In genomic region chr20:47316776-47317126, GRCh38 we compare ENCODE assay signal across 9 cellular contexts. TPM values are rescaled to one million over a fixed set of nuclear protein-coding genes. Genes with fewer than 3 reads are reported as not detected.
A peak's percentile ranks its signal among the peaks of the same experiment; 100 is the strongest.
DNase-seq lines count a peak whose midpoint lies in the region; ATAC-seq and TF ChIP-seq lines count a peak whose summit lies in the region.
"Had no signal": no experiment of that assay in that cellular context is flagged by ENCODE, and none has a peak within 500 bp of the region (broad histone marks: within the 10 kb centered on the region; RNA-seq: fewer than 3 reads in every experiment).

No MANE protein-coding gene starts in this region.

- H3K27me3 ChIP-seq in esophagus squamous epithelium (no peaks in the 10 kb centered on the region), ovary (no peaks in the 10 kb centered on the region)

- H3K9me3 ChIP-seq in T-helper 17 cell (ENCODE audit: control insufficient read depth, low read length, poor library complexity, severe bottlenecking) = no peaks in the 10 kb centered on the region
- no peaks in the 10 kb centered on the region for H3K9me3 ChIP-seq in esophagus squamous epithelium
- no peaks in the 10 kb centered on the region for H3K9me3 ChIP-seq in ovary

- no peak for TF ChIP-seq EP300 in ovary (IDR thresholded peaks at IDR 0.05)

- H3K27ac ChIP-seq in esophagus squamous epithelium (peak overlapping the region; percentile 97 to 100 (median 98)), ovary (peak overlapping the region; percentile 94 to 95)

- H3K4me3 Mint-ChIP-seq in CD14-positive monocyte (no peak overlapping the region), T-helper 17 cell (peak overlapping the region; percentile 21)

- TF ChIP-seq POLR2A in esophagus squamous epithelium (IDR thresholded peaks at IDR 0.05) (no peak), ovary (IDR thresholded peaks at IDR 0.05) (no peak)

- intact Hi-C loops in CD14-positive monocyte (cut with micrococcal nuclease) = loop anchor here (5.0 to 10.0 kb wide), 2 partner anchors 46 to 68 kb away; no protein-coding TSS in a partner anchor
- intact Hi-C loops in esophagus squamous epithelium (cut with DNase I) = loop anchor here (5.0 kb wide), 1 partner anchor 41 kb away; the partner anchor contains the start of gene ZMYND8
- intact Hi-C loops in ovary (cut with DNase I) = loop anchor here in 1 of 4 donors (5.0 kb wide), 1 partner anchor 41 kb away; the partner anchor contains the start of gene ZMYND8

- peaks cover 0 to 3% (median 0%) of the 10 kb centered on the region in 7 donors for H3K9me3 Mint-ChIP-seq in CD14-positive monocyte

- H3K27ac Mint-ChIP-seq in CD14-positive monocyte (peak overlapping the region; percentile 85 to 96 (median 94)), T-helper 17 cell (peak overlapping the region; percentile 82)

- TF ChIP-seq CTCF in CD14-positive monocyte (IDR thresholded peaks at IDR 0.05) (no peak), esophagus squamous epithelium (IDR thresholded peaks at IDR 0.05) (no peak), ovary (IDR thresholded peaks at IDR 0.05) (no peak)

- 73 to 90% methylated on average over 3 of the region's 3 CpGs for WGBS in esophagus squamous epithelium, 2 donors
- 82 to 91% (median 87%) methylated on average over 3 of the region's 3 CpGs for WGBS in ovary, 3 donors

- no peak for ATAC-seq in T-helper 17 cell
- no peak for ATAC-seq in HG03280 (IDR thresholded peaks at IDR 0.05; ENCODE audit: unreplicated experiment)
- no peak for ATAC-seq in GM18867 (IDR thresholded peaks at IDR 0.05; ENCODE audit: unreplicated experiment)

- H3K4me1 ChIP-seq in esophagus squamous epithelium (peaks cover 70 to 75% (median 71%) of the 10 kb centered on the region in 3 donors), ovary (ENCODE audit: insufficient read depth) (peaks cover 42% of the 10 kb centered on the region)

- H3K27me3 Mint-ChIP-seq in CD14-positive monocyte (ENCODE audit: low read depth in 3 of 3) = no peaks in the 10 kb centered on the region
- no peaks in the 10 kb centered on the region for H3K27me3 Mint-ChIP-seq in T-helper 17 cell

- peaks cover 10 to 21% of the 10 kb centered on the region in 2 donors for H3K36me3 Mint-ChIP-seq in CD14-positive monocyte
- no peaks in the 10 kb centered on the region for H3K36me3 Mint-ChIP-seq in T-helper 17 cell (ENCODE audit: low read depth)

- peaks cover 0 to 6% (median 0%) of the 10 kb centered on the region in 3 donors for H3K36me3 ChIP-seq in esophagus squamous epithelium
- no peaks in the 10 kb centered on the region for H3K36me3 ChIP-seq in ovary

- H3K4me3 ChIP-seq in esophagus squamous epithelium (no peak overlapping the region), ovary (no peak overlapping the region)

- DNase-seq in CD14-positive monocyte (ENCODE audit: low spot score) (no peak), T-helper 17 cell (no peak), esophagus squamous epithelium (lab: John Stamatoyannopoulos, UW) (no peak), ovary (no peak), activated gamma-delta T cell treated with Interleukin-2 at 50 U/mL for 16 hours (no peak), HUDEP-2 (lab: John Stamatoyannopoulos, UW; ENCODE audit: unreplicated experiment in 76 of 76) (no peak)
- DNase-seq: NCI-H1048 had no signal

- H3K4me1 Mint-ChIP-seq in CD14-positive monocyte (peaks cover 55% of the 10 kb centered on the region), T-helper 17 cell (peaks cover 42% of the 10 kb centered on the region)

RNA-seq across cellular contexts. Expression of gene ZMYND8, which starts 39.7 kb away (rescaled TPM):
- 1 to 10 TPM; 1.4 to 5.8 TPM for polyA plus RNA-seq in CD14-positive monocyte
- total RNA-seq in T-helper 17 cell = 10 to 100 TPM; 42.7 to 50.3 TPM
- 10 to 100 TPM; 21.5 to 26.3 (median 24.3) TPM for total RNA-seq in esophagus squamous epithelium
- 10 to 100 TPM; 20.3 to 40.7 (median 31.2) TPM for total RNA-seq in ovary
- 10 to 100 TPM in 1 of 2 donors, 1 to 10 TPM in 1; 8.3 to 23.5 TPM for polyA plus RNA-seq in ovary
